1 cellular context compared by ENCODE assay signal in the genomic region with DNA sequence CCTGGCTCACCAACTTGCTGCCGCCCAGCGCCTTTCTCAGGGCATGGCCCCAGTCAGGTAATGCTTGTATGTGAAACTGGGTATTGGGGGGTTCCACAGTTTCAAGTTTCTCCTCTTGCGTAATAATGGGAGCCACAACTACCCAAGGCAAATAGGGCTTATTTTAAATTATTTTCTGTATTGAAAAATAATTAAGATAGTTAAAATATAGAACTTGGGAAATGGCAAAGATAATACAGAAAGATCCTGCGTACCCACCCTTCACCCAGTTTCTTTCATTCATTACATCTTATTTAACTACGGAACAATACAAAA.
TF ChIP-seq lines count a peak whose summit lies in the region.

No MANE protein-coding gene starts in this region.

TF ChIP-seq in neural cell, 6 proteins besides CTCF, POLR2A, EP300 and RAD21 (continued from another document):
- TF ChIP-seq, protein P1, sequence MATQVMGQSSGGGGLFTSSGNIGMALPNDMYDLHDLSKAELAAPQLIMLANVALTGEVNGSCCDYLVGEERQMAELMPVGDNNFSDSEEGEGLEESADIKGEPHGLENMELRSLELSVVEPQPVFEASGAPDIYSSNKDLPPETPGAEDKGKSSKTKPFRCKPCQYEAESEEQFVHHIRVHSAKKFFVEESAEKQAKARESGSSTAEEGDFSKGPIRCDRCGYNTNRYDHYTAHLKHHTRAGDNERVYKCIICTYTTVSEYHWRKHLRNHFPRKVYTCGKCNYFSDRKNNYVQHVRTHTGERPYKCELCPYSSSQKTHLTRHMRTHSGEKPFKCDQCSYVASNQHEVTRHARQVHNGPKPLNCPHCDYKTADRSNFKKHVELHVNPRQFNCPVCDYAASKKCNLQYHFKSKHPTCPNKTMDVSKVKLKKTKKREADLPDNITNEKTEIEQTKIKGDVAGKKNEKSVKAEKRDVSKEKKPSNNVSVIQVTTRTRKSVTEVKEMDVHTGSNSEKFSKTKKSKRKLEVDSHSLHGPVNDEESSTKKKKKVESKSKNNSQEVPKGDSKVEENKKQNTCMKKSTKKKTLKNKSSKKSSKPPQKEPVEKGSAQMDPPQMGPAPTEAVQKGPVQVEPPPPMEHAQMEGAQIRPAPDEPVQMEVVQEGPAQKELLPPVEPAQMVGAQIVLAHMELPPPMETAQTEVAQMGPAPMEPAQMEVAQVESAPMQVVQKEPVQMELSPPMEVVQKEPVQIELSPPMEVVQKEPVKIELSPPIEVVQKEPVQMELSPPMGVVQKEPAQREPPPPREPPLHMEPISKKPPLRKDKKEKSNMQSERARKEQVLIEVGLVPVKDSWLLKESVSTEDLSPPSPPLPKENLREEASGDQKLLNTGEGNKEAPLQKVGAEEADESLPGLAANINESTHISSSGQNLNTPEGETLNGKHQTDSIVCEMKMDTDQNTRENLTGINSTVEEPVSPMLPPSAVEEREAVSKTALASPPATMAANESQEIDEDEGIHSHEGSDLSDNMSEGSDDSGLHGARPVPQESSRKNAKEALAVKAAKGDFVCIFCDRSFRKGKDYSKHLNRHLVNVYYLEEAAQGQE (IDR thresholded peaks at IDR 0.05; ENCODE audit: borderline replicate concordance) = no peak
